ENCODE assay signal across 8 cellular contexts in the genomic region with DNA sequence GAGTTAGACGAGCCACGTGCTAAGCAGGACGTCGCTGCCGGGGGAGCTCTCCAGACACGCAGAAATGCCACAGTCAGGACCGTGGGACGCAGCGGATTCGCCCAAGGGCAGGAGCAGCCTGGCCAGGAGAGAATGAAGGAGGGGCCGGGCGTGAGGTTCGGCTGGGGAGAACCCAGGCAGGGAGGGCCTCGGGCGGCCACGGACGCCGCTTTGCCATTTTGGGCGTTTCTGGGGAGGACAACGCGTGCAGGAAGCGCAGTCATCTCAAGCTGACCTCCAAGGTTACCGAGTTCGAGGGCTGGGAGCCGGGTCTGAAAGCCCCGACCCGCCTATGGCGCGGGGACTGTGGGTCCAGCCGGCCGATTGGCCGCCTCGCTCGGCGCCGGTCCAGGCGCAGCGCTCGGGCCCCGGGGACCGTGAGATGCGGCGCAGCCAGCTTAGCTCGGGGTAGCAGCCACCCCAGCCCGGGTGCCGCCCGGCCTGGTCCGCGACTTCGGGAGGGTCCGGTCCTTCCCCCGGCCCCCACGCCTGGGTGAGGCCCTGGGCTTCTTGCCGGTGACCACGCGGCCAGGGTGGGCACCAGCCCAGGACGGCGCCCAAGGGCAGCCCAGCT. TPM values are rescaled to one million over a fixed set of nuclear protein-coding genes. Genes with fewer than 3 reads are reported as not detected.
DNase-seq lines count a peak whose midpoint lies in the region; ATAC-seq and TF ChIP-seq lines count a peak whose summit lies in the region.

No MANE protein-coding gene starts in this region.

- intact Hi-C loops in lower lobe of right lung (cut with DNase I) = no loop called here

- peak; percentile 38 for TF ChIP-seq POLR2A in GM15510 (IDR thresholded peaks at IDR 0.05; ENCODE audit: borderline replicate concordance, extremely low read depth, insufficient read length)
- TF ChIP-seq POLR2A in suprapubic skin (IDR thresholded peaks at IDR 0.05) = no peak

- H3K4me3 ChIP-seq in lower lobe of right lung (peak overlapping the region; percentile 77), suprapubic skin (peak overlapping the region; percentile 83)

- TF ChIP-seq EP300 in suprapubic skin (IDR thresholded peaks at IDR 0.05) = no peak

- peak overlapping the region; percentile 79 to 93 (median 87) for H3K4me3 Mint-ChIP-seq in T-cell

- CTCF ChIA-PET in T-cell (lab: Charles Lee) = interaction anchor here (0.6 to 1.8 kb wide), 7 partner anchors 10 to 185 kb away, joined by 3 to 42 read pairs (median 3); a partner anchor contains a TSS

- WGBS in suprapubic skin = 0% methylated on average over 11 of the region's 58 CpGs

- H3K27ac Mint-ChIP-seq in T-cell = peak overlapping the region; percentile 87 to 94

- DNase-seq in T-cell (peak in 5 of 34 experiments; percentile 13 to 39 (median 15)), lower lobe of right lung (peak; percentile 71), suprapubic skin (ENCODE audit: low spot score in 2 of 2) (peak; percentile 85 to 86), NCI-H345 treated with DMSO at 0.1 percent for 48 hours (lab: John Stamatoyannopoulos, UW; ENCODE audit: unreplicated experiment) (no peak), mesenteric fat pad (ENCODE audit: low spot score) (no peak)

- POLR2A ChIA-PET in T-cell (lab: Charles Lee) = interaction anchor here (0.6 to 1.5 kb wide), 6 partner anchors 10 to 158 kb away, joined by 3 to 12 read pairs (median 7); a partner anchor contains a TSS

- no peaks in the 10 kb centered on the region for H3K27me3 ChIP-seq in lower lobe of right lung (ENCODE audit: low read depth)
- H3K27me3 ChIP-seq in suprapubic skin = no peaks in the 10 kb centered on the region

- TF ChIP-seq CTCF in lower lobe of right lung (IDR thresholded peaks at IDR 0.05) = no peak
- TF ChIP-seq CTCF in suprapubic skin (IDR thresholded peaks at IDR 0.05) = no peak

- peaks cover 12% of the 10 kb centered on the region for H3K36me3 Mint-ChIP-seq in T-cell

- ATAC-seq in HG03064 (IDR thresholded peaks at IDR 0.05; ENCODE audit: low read depth, unreplicated experiment) (peak; percentile 3), T-cell (replicated peaks in 1 of 4) (peak in 3 of 4 experiments; percentile 6 to 11 (median 8)), lower lobe of right lung (peak; percentile 18 to 51)

- H3K9me3 Mint-ChIP-seq in T-cell = no peaks in the 10 kb centered on the region

- H3K27ac ChIP-seq in cingulate gyrus (ENCODE audit: low read depth, low read length) = peak overlapping the region; percentile 88
- H3K27ac ChIP-seq in lower lobe of right lung = peak overlapping the region; percentile 94
- peak overlapping the region; percentile 96 for H3K27ac ChIP-seq in suprapubic skin

- peaks cover 28 to 38% (median 32%) of the 10 kb centered on the region in 3 donors for H3K4me1 Mint-ChIP-seq in T-cell

- H3K9me3 ChIP-seq in lower lobe of right lung = no peaks in the 10 kb centered on the region
- no peaks in the 10 kb centered on the region for H3K9me3 ChIP-seq in suprapubic skin

- H3K27me3 Mint-ChIP-seq in T-cell = no peaks in the 10 kb centered on the region

- peaks cover 36% of the 10 kb centered on the region for H3K36me3 ChIP-seq in lower lobe of right lung
- H3K36me3 ChIP-seq in suprapubic skin = peaks cover 32% of the 10 kb centered on the region

- H3K4me1 ChIP-seq in lower lobe of right lung (peaks cover 24% of the 10 kb centered on the region), suprapubic skin (peaks cover 72% of the 10 kb centered on the region)

RNA-seq across cellular contexts. Expression of a gene that starts 0.8 kb away (rescaled TPM):
- total RNA-seq in T-cell = 10 to 100 TPM; 62.0 to 91.5 (median 84.8) TPM
- total RNA-seq in lower lobe of right lung = 41.9 TPM
- total RNA-seq in suprapubic skin = 10 to 100 TPM; 52.1 to 99.2 (median 63.1) TPM
- total RNA-seq in mesenteric fat pad = 33.0 TPM

RNA-seq across cellular contexts. Expression of a gene that starts 8.7 kb away (rescaled TPM):
- total RNA-seq in T-cell (10 to 100 TPM; 11.3 to 32.8 (median 19.3) TPM), lower lobe of right lung (29.7 TPM), suprapubic skin (10 to 100 TPM in 1 of 4 donors, 1 to 10 TPM in 3; 5.0 to 10.1 (median 6.8) TPM), mesenteric fat pad (28.1 TPM)

RNA-seq across cellular contexts. Expression of a gene that starts 15.7 kb away (rescaled TPM):
- 1 to 10 TPM in 1 of 5 donors, under 1 TPM in 4; 0.33 to 1.0 (median 0.83) TPM for total RNA-seq in T-cell
- 0.86 TPM for total RNA-seq in lower lobe of right lung
- 10 to 100 TPM in 3 of 4 donors, 1 to 10 TPM in 1; 8.2 to 13.6 (median 13.3) TPM for total RNA-seq in suprapubic skin
- 0.42 TPM for total RNA-seq in mesenteric fat pad

RNA-seq across cellular contexts. Expression of a gene that starts 28.5 kb away (rescaled TPM):
- total RNA-seq in T-cell (100 to 1,000 TPM; 246 to 469 (median 425) TPM), lower lobe of right lung (190 TPM), suprapubic skin (100 to 1,000 TPM in 2 of 4 donors, 10 to 100 TPM in 2; 71.4 to 139 (median 96.5) TPM), mesenteric fat pad (150 TPM)

RNA-seq across cellular contexts. Expression of a gene that starts 32.2 kb away (rescaled TPM):
- under 1 TPM in 1 of 5 donors, not detected in 4; 0.32 TPM for total RNA-seq in T-cell
- total RNA-seq in lower lobe of right lung = 0.62 TPM
- total RNA-seq in suprapubic skin = 10 to 100 TPM; 13.3 to 20.8 (median 16.7) TPM
- total RNA-seq in mesenteric fat pad = not detected

Comparison
In these comparisons a context has a peak if more than half of its experiments do, and no peak if none do; other contexts are left out.
1. DNase-seq: peak in lower lobe of right lung (single experiment) and suprapubic skin (2 of 2); none in NCI-H345 treated with DMSO at 0.1 percent for 48 hours (single experiment) and mesenteric fat pad (single experiment).
2. Peak in every context shown above with its lines, with median percentiles within 50 percentile points of each other: ATAC-seq and H3K27ac ChIP-seq.